In genomic region chr10:103747193-103747865, GRCh38 we compare ENCODE assay signal across 16 cellular contexts.
DNase-seq lines count a peak whose midpoint lies in the region; ATAC-seq and TF ChIP-seq lines count a peak whose summit lies in the region.
"Had no signal": no experiment of that assay in that cellular context is flagged by ENCODE, and none has a peak within 500 bp of the region (broad histone marks: within the 10 kb centered on the region; RNA-seq: fewer than 3 reads in every experiment).

No MANE protein-coding gene starts in this region.

- no peaks in the 10 kb centered on the region for H3K9me3 ChIP-seq in BLaER1
- no peaks in the 10 kb centered on the region for H3K9me3 ChIP-seq in mucosa of rectum (ENCODE audit: control insufficient read depth in 2 of 2, low read length in 2 of 2)
- H3K9me3 ChIP-seq: thoracic aorta had no signal

- no peak for TF ChIP-seq RAD21 in Ishikawa (IDR thresholded peaks at IDR 0.05; ENCODE audit: low read depth)

- CTCF ChIA-PET in MCF 10A (lab: Yijun Ruan, JAX) = interaction anchor here (0.6 to 2.8 kb wide), 12 partner anchors 9 to 148 kb away, joined by 3 to 14 read pairs (median 3); no protein-coding TSS in a partner anchor

- POLR2A ChIA-PET in MCF 10A (lab: Yijun Ruan, JAX) = interaction anchor here (0.6 to 5.6 kb wide), 9 partner anchors 11 to 975 kb away, joined by 3 to 55 read pairs (median 4); no protein-coding TSS in a partner anchor

- H3K4me3 ChIP-seq in BLaER1 (no peak overlapping the region), mucosa of rectum (ENCODE audit: low read length in 2 of 2) (no peak overlapping the region)
- H3K4me3 ChIP-seq: thoracic aorta had no signal

- no peaks in the 10 kb centered on the region for H3K9me3 Mint-ChIP-seq in MCF 10A (ENCODE audit: unreplicated experiment)

- peak overlapping the region; percentile 33; the same call in 1 of the 2 replicates for H3K9ac ChIP-seq in BLaER1
- no peak overlapping the region for H3K9ac ChIP-seq in mucosa of rectum (ENCODE audit: low read depth in 1 of 2, low read length in 2 of 2)

- TF ChIP-seq CTCF in MCF 10A (IDR thresholded peaks at IDR 0.05; ENCODE audit: unreplicated experiment) = no peak

- H3K4me2 ChIP-seq in BLaER1 = peak overlapping the region; percentile 75

- peaks cover 60% of the 10 kb centered on the region for H3K36me3 ChIP-seq in BLaER1
- peaks cover 2 to 3% of the 10 kb centered on the region in 2 donors for H3K36me3 ChIP-seq in mucosa of rectum (ENCODE audit: control insufficient read depth in 2 of 2, insufficient read depth in 2 of 2, low read length in 2 of 2)
- H3K36me3 ChIP-seq: thoracic aorta had no signal

- H3K27ac ChIP-seq in BLaER1 = peak overlapping the region; percentile 68
- peak overlapping the region; percentile 54 to 79 for H3K27ac ChIP-seq in mucosa of rectum (ENCODE audit: low read depth in 2 of 2, low read length in 2 of 2)
- H3K27ac ChIP-seq: thoracic aorta had no signal

- TF ChIP-seq EP300 in Ishikawa (IDR thresholded peaks at IDR 0.05; ENCODE audit: borderline replicate concordance) = no peak

- H3K27me3 Mint-ChIP-seq in MCF 10A (ENCODE audit: insufficient read depth, unreplicated experiment) = no peaks in the 10 kb centered on the region

- BruUV-seq in MCF 10A (replicated peaks; lab: Mats Ljungman, UMichigan) = no TSS peak

- peaks cover 68% of the 10 kb centered on the region for H3K4me1 ChIP-seq in BLaER1
- peaks cover 15 to 32% of the 10 kb centered on the region in 2 donors for H3K4me1 ChIP-seq in mucosa of rectum (ENCODE audit: control insufficient read depth in 2 of 2, insufficient read depth in 2 of 2, low read length in 2 of 2)

- no peak for ATAC-seq in HG03432 (IDR thresholded peaks at IDR 0.05; ENCODE audit: unreplicated experiment)
- ATAC-seq in HG03460 (IDR thresholded peaks at IDR 0.05; ENCODE audit: unreplicated experiment) = no peak
- ATAC-seq in HG03565 (IDR thresholded peaks at IDR 0.05; ENCODE audit: unreplicated experiment) = no peak
- ATAC-seq in GM21723 (IDR thresholded peaks at IDR 0.05; ENCODE audit: unreplicated experiment) = no peak
- ATAC-seq: left ventricle myocardium superior; naive thymus-derived CD8-positive, alpha-beta T cell had no signal

- intact Hi-C loops in MCF 10A (cut with micrococcal nuclease) = no loop called here

- H3K27me3 ChIP-seq in BLaER1 (no peaks in the 10 kb centered on the region), mucosa of rectum (ENCODE audit: control insufficient read depth in 2 of 2, insufficient read depth in 2 of 2, low read length in 2 of 2) (no peaks in the 10 kb centered on the region)

- peaks cover 10% of the 10 kb centered on the region for H3K36me3 Mint-ChIP-seq in MCF 10A (ENCODE audit: insufficient read depth, unreplicated experiment)
- H3K36me3 Mint-ChIP-seq: naive thymus-derived CD8-positive, alpha-beta T cell had no signal

- peak overlapping the region; percentile 60 for H3K4me3 Mint-ChIP-seq in MCF 10A (ENCODE audit: unreplicated experiment)
- H3K4me3 Mint-ChIP-seq: naive thymus-derived CD8-positive, alpha-beta T cell had no signal

- peaks cover 58% of the 10 kb centered on the region for H4K20me1 ChIP-seq in BLaER1

- peak; percentile 25 for DNase-seq in MCF 10A (ENCODE audit: unreplicated experiment)
- DNase-seq: GF-D8; left ventricle myocardium superior; NCI-H2029 treated with DMSO at 0.1 percent for 48 hours; NCI-H69; stimulated activated CD4-positive, alpha-beta T cell treated with anti-CD3 and anti-CD28 coated beads, Interleukin-2, amount 100 ng/mL, for 24 hours; stimulated activated CD8-positive, alpha-beta memory T cell treated with anti-CD3 and anti-CD28 coated beads, Interleukin-4, amount 100 ng/mL, for 48 hours had no signal

- H3K27ac Mint-ChIP-seq in MCF 10A (ENCODE audit: low read depth, unreplicated experiment) = peak overlapping the region; percentile 84

- peaks cover 38% of the 10 kb centered on the region for H3K4me1 Mint-ChIP-seq in MCF 10A (ENCODE audit: insufficient read depth, unreplicated experiment)

TF ChIP-seq in Ishikawa, 13 proteins besides CTCF, POLR2A, EP300 and RAD21:
- TF ChIP-seq EGR1 (IDR thresholded peaks at IDR 0.05) (no peak; the same call in 1 of the 2 replicates), ZBTB7A (IDR thresholded peaks at IDR 0.05; ENCODE audit: low read depth) (0 out of 2 replicates have a peak, but pooled peaks have one; percentile 24), REST (IDR thresholded peaks at IDR 0.05; ENCODE audit: low read depth) (no peak)
TF ChIP-seq in Ishikawa: peak in this region for 1.
